Comparison of ENCODE assay signal across 8 cellular contexts in the genomic region with DNA sequence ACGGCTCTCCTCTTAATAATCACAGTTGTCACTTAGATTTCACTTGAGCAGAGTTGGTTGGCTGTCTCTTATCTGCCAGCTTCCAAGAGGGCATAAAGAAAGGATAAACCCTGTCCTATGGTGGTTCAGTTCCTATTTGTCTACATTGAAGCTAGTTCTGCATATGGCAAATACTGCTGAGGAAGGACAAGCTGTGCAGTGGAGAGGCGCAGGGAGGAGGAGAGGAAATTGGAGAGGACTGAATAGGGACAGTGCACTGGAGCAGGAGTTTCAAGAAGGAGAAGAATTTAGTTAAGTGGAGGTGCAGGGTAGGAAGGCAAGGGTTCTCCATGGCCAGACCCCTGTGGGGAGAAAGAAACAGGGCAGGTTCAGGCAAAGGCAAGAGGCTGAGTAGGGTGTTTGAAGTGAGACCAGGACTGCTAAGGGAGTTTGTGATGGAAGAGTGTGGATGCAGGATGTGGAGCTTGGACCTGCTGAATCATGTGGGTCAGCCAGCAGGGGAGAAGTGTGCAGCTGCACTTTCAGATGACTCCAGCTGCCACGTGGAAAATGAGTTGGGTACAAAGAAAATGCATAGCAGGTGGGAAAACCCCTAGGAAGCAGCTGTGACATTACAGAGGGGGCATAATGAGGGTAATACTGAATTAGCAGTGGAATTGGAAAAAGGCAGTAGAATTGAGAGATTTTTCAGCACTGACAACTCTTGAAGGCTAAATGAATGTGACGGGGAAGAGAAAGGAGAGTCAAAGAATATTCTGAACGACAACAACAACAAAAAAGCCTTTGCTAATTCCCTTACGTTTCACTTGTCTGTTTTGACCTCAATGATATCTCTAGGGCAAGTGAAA.
DNase-seq lines count a peak whose midpoint lies in the region; ATAC-seq and FAIRE-seq lines count a peak whose summit lies in the region.

No MANE protein-coding gene starts in this region.

- peak; percentile 44 for ATAC-seq in T-helper 17 cell

- in situ Hi-C loops in GM23248 (cut with MboI) = loop anchor here (5.0 to 25.0 kb wide), 2 partner anchors 138 to 673 kb away; no protein-coding TSS in a partner anchor

- H3K36me3 ChIP-seq in muscle layer of duodenum (ENCODE audit: control insufficient read depth in 1 of 2, insufficient read depth in 2 of 2, low read length in 2 of 2) (peaks cover 18 to 28% of the 10 kb centered on the region in 2 donors), GM23248 (ENCODE audit: low read depth) (no peaks in the 10 kb centered on the region)

- H3K27me3 ChIP-seq in muscle layer of duodenum (ENCODE audit: low read depth, low read length) = no peaks in the 10 kb centered on the region
- no peaks in the 10 kb centered on the region for H3K27me3 ChIP-seq in GM23248 (replicated peaks; ENCODE audit: insufficient read depth)

- H3K4me1 ChIP-seq in muscle layer of duodenum (ENCODE audit: control insufficient read depth in 1 of 2, insufficient read depth in 2 of 2, low read length in 2 of 2) (peaks cover 0 to 51% of the 10 kb centered on the region in 2 donors), GM23248 (ENCODE audit: insufficient read depth) (no peaks in the 10 kb centered on the region; the same call in 1 of the 2 replicates)

- no peak overlapping the region for H3K9ac ChIP-seq in GM23248

- no peak for FAIRE-seq in HTR-8/SVneo (lab: Jason Lieb, UNC)

- 0 out of 2 replicates have a peak, but pooled peaks cover 2% of the 10 kb centered on the region for H3F3A ChIP-seq in GM23248 (ENCODE audit: insufficient read depth)

- H3K9me3 ChIP-seq in T-helper 17 cell (ENCODE audit: control insufficient read depth, low read length, poor library complexity, severe bottlenecking) = no peaks in the 10 kb centered on the region
- no peaks in the 10 kb centered on the region for H3K9me3 ChIP-seq in muscle layer of duodenum (ENCODE audit: control insufficient read depth in 1 of 2, low read length in 2 of 2)
- H3K9me3 ChIP-seq in GM23248 (ENCODE audit: low read depth) = no peaks in the 10 kb centered on the region

- 66 to 67% methylated on average over 6 of the region's 6 CpGs for WGBS in GM23248 (ENCODE audit: low coverage in 1 of 2, low lambda C conversion rate in 2 of 2, missing lambda C conversion rate in 2 of 2), 2 experiments

- H3K79me2 ChIP-seq in GM23248 (ENCODE audit: insufficient read depth) = no peaks in the 10 kb centered on the region

- peaks cover 21% of the 10 kb centered on the region for H3K4me1 Mint-ChIP-seq in T-helper 17 cell

- H3K27ac Mint-ChIP-seq in T-helper 17 cell = peak overlapping the region; percentile 84

- no peak overlapping the region for H3K4me3 ChIP-seq in muscle layer of duodenum (ENCODE audit: low read depth in 1 of 2, low read length in 2 of 2)
- no peak overlapping the region for H3K4me3 ChIP-seq in GM23248

- no peaks in the 10 kb centered on the region for H4K20me1 ChIP-seq in GM23248 (ENCODE audit: insufficient read depth)

- H3K36me3 Mint-ChIP-seq in T-helper 17 cell (ENCODE audit: low read depth) = peaks cover 9% of the 10 kb centered on the region

- DNase-seq in Daoy (ENCODE audit: low read depth) (peak; percentile 77), HTR-8/SVneo (ENCODE audit: insufficient read length, low spot score) (peak; percentile 6), T-helper 17 cell (no peak), GM23248 (no peak), iPS-NIHi7 (ENCODE audit: extremely low spot score) (no peak), NCI-H446 treated with DMSO at 0.1 percent for 48 hours (lab: John Stamatoyannopoulos, UW) (no peak)
- no peak for DNase-seq in stimulated activated CD4-positive, alpha-beta T cell treated with anti-CD3 and anti-CD28 coated beads, Interleukin-4, amount 100 ng/mL, for 4 hours

- H3K27ac ChIP-seq in muscle layer of duodenum (ENCODE audit: low read length) (peak overlapping the region; percentile 3), GM23248 (no peak overlapping the region)

- no peak overlapping the region for H3K4me2 ChIP-seq in GM23248 (ENCODE audit: unreplicated experiment)

- peaks cover 65% of the 10 kb centered on the region for H3K27me3 Mint-ChIP-seq in T-helper 17 cell

- H2AFZ ChIP-seq in GM23248 = no peak overlapping the region

- no peak overlapping the region for H3K4me3 Mint-ChIP-seq in T-helper 17 cell

- H3K9me2 ChIP-seq in GM23248 (ENCODE audit: insufficient read depth) = no peaks in the 10 kb centered on the region

Comparison
In these comparisons a context has a peak if more than half of its experiments do, and no peak if none do; other contexts are left out.
1. DNase-seq: peak in Daoy (single experiment) and HTR-8/SVneo (single experiment); none in T-helper 17 cell (0 of 3), GM23248 (single experiment), stimulated activated CD4-positive, alpha-beta T cell treated with anti-CD3 and anti-CD28 coated beads, Interleukin-4, amount 100 ng/mL, for 4 hours (0 of 2), iPS-NIHi7 (single experiment) and NCI-H446 treated with DMSO at 0.1 percent for 48 hours (single experiment).